In genomic region chr12:15863984-15864383, GRCh38 we compare ENCODE assay signal across 8 cellular contexts. TPM values are rescaled to one million over a fixed set of nuclear protein-coding genes. Genes with fewer than 3 reads are reported as not detected.
A peak's percentile ranks its signal among the peaks of the same experiment; 100 is the strongest.
DNase-seq lines count a peak whose midpoint lies in the region; ATAC-seq lines count a peak whose summit lies in the region.

No MANE protein-coding gene starts in this region.

- H3K36me3 Mint-ChIP-seq in immature natural killer cell: no peaks in the 10 kb centered on the region

- peaks cover 0 to 3% (median 3%) of the 10 kb centered on the region in 3 donors for H3K27me3 Mint-ChIP-seq in immature natural killer cell (ENCODE audit: low read depth in 3 of 3)

- H3K9me3 Mint-ChIP-seq in immature natural killer cell: no peaks in the 10 kb centered on the region

- ATAC-seq in GM18520 (IDR thresholded peaks at IDR 0.05; ENCODE audit: unreplicated experiment) (peak; percentile 72), GM21723 (IDR thresholded peaks at IDR 0.05; ENCODE audit: unreplicated experiment) (peak; percentile 94), HG03571 (IDR thresholded peaks at IDR 0.05; ENCODE audit: unreplicated experiment) (peak; percentile 94)

- no peak for DNase-seq in immature natural killer cell
- DNase-seq in SHP77 (lab: John Stamatoyannopoulos, UW): no peak
- DNase-seq in effector CD4-positive, alpha-beta T cell: no peak
- DNase-seq in DMS53 (lab: John Stamatoyannopoulos, UW): no peak
- DNase-seq in nucleus accumbens (lab: John Stamatoyannopoulos, UW): no peak

- no peak overlapping the region for H3K27ac Mint-ChIP-seq in immature natural killer cell

- H3K4me1 Mint-ChIP-seq in immature natural killer cell: peaks cover 3 to 7% of the 10 kb centered on the region in 2 donors

- peak overlapping the region in 4 of 5 donors; percentile 0 to 58 (median 24) for H3K4me3 Mint-ChIP-seq in immature natural killer cell

RNA-seq across cellular contexts. Expression of gene STRAP, which starts 18.2 kb away (rescaled TPM):
- 100 to 1,000 TPM; 122 to 201 (median 128) TPM for polyA plus RNA-seq in immature natural killer cell

RNA-seq across cellular contexts. Expression of gene DERA, which starts 47.1 kb away (rescaled TPM):
- polyA plus RNA-seq in immature natural killer cell: 10 to 100 TPM; 47.2 to 74.6 (median 62.1) TPM
